Comparison of ENCODE assay signal across 28 cellular contexts in the genomic region with DNA sequence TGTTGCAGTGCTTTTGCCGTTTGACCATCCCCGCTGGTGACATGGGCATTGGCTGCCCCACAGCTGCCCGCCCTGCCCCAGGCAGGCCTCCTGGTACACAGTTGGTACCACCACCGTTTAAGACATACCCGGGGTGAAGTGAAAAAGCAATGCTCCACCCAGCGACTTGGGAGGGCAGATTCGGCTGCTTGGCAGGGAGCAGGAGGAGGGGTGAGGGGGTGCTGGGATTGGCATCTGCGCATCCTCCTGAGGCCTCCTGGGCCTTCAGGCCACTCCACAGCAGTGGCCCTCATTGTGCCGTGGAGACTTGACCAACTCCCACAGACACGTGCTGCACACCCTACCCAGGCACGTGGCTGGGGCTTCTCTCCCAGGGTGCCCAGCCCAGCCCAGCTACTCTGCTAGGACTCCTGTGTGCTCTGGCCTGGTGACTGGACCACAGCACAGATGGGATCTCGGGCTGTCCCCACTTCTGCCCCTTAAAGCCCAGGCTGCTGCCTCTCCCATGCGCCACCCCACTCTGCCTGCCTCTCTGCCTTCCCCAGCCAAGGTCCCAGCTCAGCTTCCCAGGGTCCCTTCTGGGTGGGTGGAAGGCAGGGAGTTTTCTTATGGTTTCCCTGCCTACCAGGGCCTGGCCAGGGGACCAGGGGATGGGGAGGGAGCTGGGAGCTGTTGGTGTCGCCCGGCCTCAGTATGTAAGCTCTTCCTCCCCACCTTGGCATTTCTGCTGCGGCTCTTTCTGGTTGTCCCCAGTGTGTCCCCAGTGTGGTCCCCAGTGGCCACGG.
A peak's percentile ranks its signal among the peaks of the same experiment; 100 is the strongest.
DNase-seq lines count a peak whose midpoint lies in the region; ATAC-seq and TF ChIP-seq lines count a peak whose summit lies in the region.
"Had no signal": no experiment of that assay in that cellular context is flagged by ENCODE, and none has a peak within 500 bp of the region (broad histone marks: within the 10 kb centered on the region; RNA-seq: fewer than 3 reads in every experiment).

No MANE protein-coding gene starts in this region.

- POLR2A ChIA-PET in PC-9 (lab: Charles Lee; ENCODE audit: unreplicated experiment) = interaction anchor here (0.6 kb wide), 1 partner anchor 282 kb away, joined by 32 read pairs; no protein-coding TSS in a partner anchor

- H3K9me3 ChIP-seq in neural progenitor cell (ENCODE audit: low read depth) (no peaks in the 10 kb centered on the region), PC-9 (ENCODE audit: insufficient read depth, low read depth) (peaks cover 1% of the 10 kb centered on the region; the same call in 1 of the 2 replicates)
- H3K9me3 ChIP-seq: right lobe of liver, SJCRH30, tibial artery had no signal

- H3F3A ChIP-seq in neural progenitor cell (ENCODE audit: low read depth) (no peaks in the 10 kb centered on the region), PC-9 (ENCODE audit: insufficient read depth, low read depth) (no peaks in the 10 kb centered on the region)

- H4K20me1 ChIP-seq in neural progenitor cell (ENCODE audit: low read depth) (no peaks in the 10 kb centered on the region), PC-9 (ENCODE audit: insufficient read depth) (no peaks in the 10 kb centered on the region)

- H3K9me2 ChIP-seq in PC-9 (ENCODE audit: insufficient read depth) = no peaks in the 10 kb centered on the region

- H3K9ac ChIP-seq in neural progenitor cell = no peak overlapping the region

- no peaks in the 10 kb centered on the region for H3K27me3 ChIP-seq in neural progenitor cell
- no peaks in the 10 kb centered on the region for H3K27me3 ChIP-seq in PC-9 (ENCODE audit: insufficient read depth, low read depth)
- H3K27me3 ChIP-seq: right lobe of liver, SJCRH30, tibial artery had no signal

- H3K4me2 ChIP-seq in neural progenitor cell (no peak overlapping the region), PC-9 (no peak overlapping the region)

- DNase-seq in cardiac septum (ENCODE audit: low spot score) = peak; percentile 57
- DNase-seq in left ventricle myocardium superior = no peak
- peak; percentile 33 for DNase-seq in foreskin melanocyte
- DNase-seq in neural progenitor cell (ENCODE audit: low spot score) = peak; percentile 1
- no peak for DNase-seq in DMS53 treated with DMSO at 0.1 percent for 48 hours (lab: John Stamatoyannopoulos, UW; ENCODE audit: unreplicated experiment)
- DNase-seq in PC-9 = no peak
- no peak for DNase-seq in posterior vena cava (ENCODE audit: low spot score)
- DNase-seq: activated CD4-positive, alpha-beta T cell treated with anti-CD3 and anti-CD28 coated beads for 4 hours; activated gamma-delta T cell treated with Interleukin-2 at 50 U/mL for 16 hours; activated naive CD8-positive, alpha-beta T cell treated with anti-CD3 and anti-CD28 coated beads, Interleukin-2, amount 10 ng/mL, durations not matched to agents 7 days and 5 days; activated T-cell treated with anti-CD3 and anti-CD28 coated beads, Interleukin-2, amount 50 U/mL, for 24 hours; aorta; CD4-positive, alpha-beta T cell; esophagus squamous epithelium; lower lobe of right lung; NCI-H1092; NCI-H187; NCI-H2171; NCI-H82; SJCRH30; stimulated activated CD4-positive, alpha-beta T cell treated with anti-CD3 and anti-CD28 coated beads, Interleukin-2, amount 100 ng/mL, for 48 hours; stomach; T-helper 9 cell; tibial artery had no signal

- H3K4me3 ChIP-seq in neural progenitor cell (no peak overlapping the region), PC-9 (no peak overlapping the region)
- H3K4me3 ChIP-seq: esophagus squamous epithelium, lower lobe of right lung, right lobe of liver, SJCRH30, stomach, tibial artery had no signal

- H3K27ac Mint-ChIP-seq in neural progenitor cell = no peak overlapping the region
- H3K27ac Mint-ChIP-seq: activated naive CD8-positive, alpha-beta T cell treated with anti-CD3 and anti-CD28 coated beads, Interleukin-2, amount 10 ng/mL, durations not matched to agents 7 days and 5 days; activated T-cell treated with anti-CD3 and anti-CD28 coated beads, Interleukin-2, amount 50 U/mL, for 24 hours; CD4-positive, alpha-beta T cell; progenitor cell of endocrine pancreas had no signal

- TF ChIP-seq CTCF in neural progenitor cell (IDR thresholded peaks at IDR 0.05) = no peak
- TF ChIP-seq CTCF in PC-9 (conservative IDR thresholded peaks at IDR 0.05) = no peak

- ATAC-seq in left ventricle myocardium superior (no peak), HG03460 (IDR thresholded peaks at IDR 0.05; ENCODE audit: unreplicated experiment) (no peak)
- ATAC-seq: lower lobe of right lung had no signal

- peaks cover 9% of the 10 kb centered on the region for H3K4me1 Mint-ChIP-seq in neural progenitor cell

- H3K27ac ChIP-seq in neural progenitor cell (no peak overlapping the region), PC-9 (no peak overlapping the region)
- H3K27ac ChIP-seq: esophagus squamous epithelium, lower lobe of right lung, right lobe of liver, SJCRH30, stomach, tibial artery, VCaP had no signal

- H3K4me1 ChIP-seq in neural progenitor cell (no peaks in the 10 kb centered on the region), PC-9 (replicated peaks; ENCODE audit: insufficient read depth) (no peaks in the 10 kb centered on the region)
- H3K4me1 ChIP-seq: right lobe of liver, SJCRH30 had no signal

- H2AFZ ChIP-seq in neural progenitor cell (replicated peaks) = no peak overlapping the region
- H2AFZ ChIP-seq in PC-9 = no peak overlapping the region

- H3K36me3 ChIP-seq in neural progenitor cell (no peaks in the 10 kb centered on the region), PC-9 (ENCODE audit: low read depth) (no peaks in the 10 kb centered on the region)
- H3K36me3 ChIP-seq: esophagus squamous epithelium, lower lobe of right lung, right lobe of liver, SJCRH30, stomach, tibial artery had no signal

- no peak overlapping the region for H3K4me3 Mint-ChIP-seq in neural progenitor cell
- H3K4me3 Mint-ChIP-seq: activated naive CD8-positive, alpha-beta T cell treated with anti-CD3 and anti-CD28 coated beads, Interleukin-2, amount 10 ng/mL, durations not matched to agents 7 days and 5 days; activated T-cell treated with anti-CD3 and anti-CD28 coated beads, Interleukin-2, amount 50 U/mL, for 24 hours; CD4-positive, alpha-beta T cell had no signal

- peaks cover 9% of the 10 kb centered on the region for H3K9me3 Mint-ChIP-seq in neural progenitor cell
- H3K9me3 Mint-ChIP-seq: CD4-positive, alpha-beta T cell had no signal

- CTCF ChIA-PET in PC-9 (lab: Charles Lee) = no interaction called here

- H3K36me3 Mint-ChIP-seq in neural progenitor cell = peaks cover 1% of the 10 kb centered on the region

- H3K79me2 ChIP-seq in neural progenitor cell (ENCODE audit: low read depth) (no peaks in the 10 kb centered on the region), PC-9 (ENCODE audit: low read depth) (no peaks in the 10 kb centered on the region)

- intact Hi-C loops in cardiac septum (cut with DNase I) (no loop called here), left ventricle myocardium superior (cut with micrococcal nuclease) (no loop called here), PC-9 (cut with micrococcal nuclease; ENCODE audit: unreplicated experiment) (no loop called here), posterior vena cava (cut with DNase I) (no loop called here)

- peaks cover 8% of the 10 kb centered on the region for H3K27me3 Mint-ChIP-seq in neural progenitor cell (ENCODE audit: insufficient read depth, low read depth)

- no TSS peak for BruUV-seq in PC-9 (replicated peaks; lab: Mats Ljungman, UMichigan)

Comparison
In these comparisons a context has a peak if more than half of its experiments do, and no peak if none do; other contexts are left out.
1. DNase-seq: peak in cardiac septum (single experiment), foreskin melanocyte (single experiment) and neural progenitor cell (single experiment); none in left ventricle myocardium superior (single experiment), DMS53 treated with DMSO at 0.1 percent for 48 hours (single experiment), PC-9 (0 of 2) and posterior vena cava (single experiment).